In genomic region chr17:73305845-73306836, GRCh38 we compare ENCODE assay signal across 2 cellular contexts.
TF ChIP-seq lines count a peak whose summit lies in the region.

No MANE protein-coding gene starts in this region.

TF ChIP-seq in HEK293, 187 proteins besides CTCF, POLR2A, EP300 and RAD21:
- 0 out of 2 replicates have a peak, but pooled peaks have one; percentile 45 for TF ChIP-seq GFI1B (tag by site-specific recombination; IDR thresholded peaks at IDR 0.05)
- TF ChIP-seq HIC1 (tag by site-specific recombination; IDR thresholded peaks at IDR 0.05): no peak
- peak; percentile 45 for TF ChIP-seq ZBTB17 (tag by site-specific recombination; IDR thresholded peaks at IDR 0.05)
- TF ChIP-seq ZSCAN30 (tag by site-specific recombination; IDR thresholded peaks at IDR 0.05): no peak
- no peak for TF ChIP-seq ZNF623 (tag by site-specific recombination; IDR thresholded peaks at IDR 0.05)
- no peak for TF ChIP-seq ZXDB (tag by site-specific recombination; IDR thresholded peaks at IDR 0.05)
- TF ChIP-seq IKZF3 (tag by site-specific recombination; IDR thresholded peaks at IDR 0.05): peak; percentile 60
- peak; percentile 96 for TF ChIP-seq ZNF121 (tag by site-specific recombination; IDR thresholded peaks at IDR 0.05)
- TF ChIP-seq ZNF626 (tag by site-specific recombination; IDR thresholded peaks at IDR 0.05): no peak
- no peak for TF ChIP-seq ZNF398 (tag by site-specific recombination; IDR thresholded peaks at IDR 0.05)

TF ChIP-seq in GM12878, 131 proteins besides CTCF, POLR2A, EP300 and RAD21 (continued from another document):
- TF ChIP-seq NR2F1 (conservative IDR thresholded peaks at IDR 0.05): peak; percentile 25; the same call in 1 of the 2 replicates
- TF ChIP-seq IKZF2 (IDR thresholded peaks at IDR 0.05): no peak
